In the genomic region with DNA sequence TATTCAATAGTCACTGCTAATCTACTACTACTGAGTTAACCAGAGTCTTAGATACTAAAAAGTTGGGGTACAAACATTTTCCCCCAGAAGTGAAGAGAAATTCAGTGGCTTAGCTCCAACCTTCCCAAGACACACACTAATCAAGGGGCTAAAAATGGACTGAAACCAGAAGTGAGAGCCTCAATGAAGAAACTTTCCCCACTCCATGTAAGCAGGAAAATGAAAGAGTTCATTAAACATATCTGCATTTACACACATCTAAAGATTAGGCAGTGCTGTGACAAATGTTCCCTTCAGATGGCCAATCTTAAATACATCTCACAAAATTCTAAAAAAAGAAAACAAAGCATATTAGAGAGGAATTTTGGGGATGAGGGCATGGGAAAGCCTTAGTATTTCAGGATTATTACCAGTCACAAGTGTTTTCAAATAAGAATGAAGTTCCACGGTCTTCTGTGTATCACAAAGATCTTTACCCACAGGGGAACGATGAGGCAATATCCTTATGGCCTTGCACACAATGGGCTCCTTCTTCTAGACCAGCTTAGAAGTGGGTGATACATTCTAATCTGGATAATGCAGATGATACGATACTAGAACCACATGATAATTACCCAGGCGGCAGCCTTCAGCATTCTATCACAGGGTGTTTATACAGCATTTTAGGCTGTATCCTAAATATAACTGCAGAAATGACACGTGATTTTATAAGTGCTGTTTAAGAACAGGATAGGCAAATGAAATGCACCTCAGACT, we compare ENCODE assay signal across 8 cellular contexts. TPM values are rescaled to one million over a fixed set of nuclear protein-coding genes. Genes with fewer than 3 reads are reported as not detected.
A peak's percentile ranks its signal among the peaks of the same experiment; 100 is the strongest.
DNase-seq lines count a peak whose midpoint lies in the region; ATAC-seq and TF ChIP-seq lines count a peak whose summit lies in the region.

No MANE protein-coding gene starts in this region.

- no peak for TF ChIP-seq EP300 in suprapubic skin (IDR thresholded peaks at IDR 0.05)

- DNase-seq in AML-193 (lab: John Stamatoyannopoulos, UW) (peak; percentile 75 to 78), NB4 (ENCODE audit: low read depth) (peak; percentile 86), suprapubic skin (ENCODE audit: low spot score in 2 of 2) (no peak), AG08395 (ENCODE audit: low spot score) (no peak), NCI-H345 (lab: John Stamatoyannopoulos, UW) (no peak)
- DNase-seq in effector memory CD8-positive, alpha-beta T cell: peak in 2 of 3 experiments; percentile 28 to 30

- H3K9me3 ChIP-seq in suprapubic skin: no peaks in the 10 kb centered on the region

- H3K27ac ChIP-seq in suprapubic skin: peak overlapping the region; percentile 32

- TF ChIP-seq CTCF in NB4 (IDR thresholded peaks at IDR 0.05; ENCODE audit: low read depth, low read length) (no peak), suprapubic skin (IDR thresholded peaks at IDR 0.05) (no peak)

- H3K27ac Mint-ChIP-seq in effector memory CD8-positive, alpha-beta T cell: peak overlapping the region; percentile 75 to 96

- H3K36me3 ChIP-seq in suprapubic skin: no peaks in the 10 kb centered on the region

- TF ChIP-seq POLR2A in NB4 (IDR thresholded peaks at IDR 0.05; ENCODE audit: extremely low read depth, insufficient read length) (no peak), suprapubic skin (IDR thresholded peaks at IDR 0.05) (no peak)

- H3K4me3 Mint-ChIP-seq in effector memory CD8-positive, alpha-beta T cell: peak overlapping the region; percentile 81 to 92

- peaks cover 11% of the 10 kb centered on the region for H3K4me1 ChIP-seq in suprapubic skin

- H3K4me1 Mint-ChIP-seq in effector memory CD8-positive, alpha-beta T cell (ENCODE audit: low read depth in 2 of 2): peaks cover 68 to 88% of the 10 kb centered on the region in 2 donors

- no peaks in the 10 kb centered on the region for H3K27me3 ChIP-seq in suprapubic skin

- H3K9me3 Mint-ChIP-seq in effector memory CD8-positive, alpha-beta T cell: no peaks in the 10 kb centered on the region

- H3K4me3 ChIP-seq in NB4 (ENCODE audit: low read depth, low read length): peak overlapping the region; percentile 41
- H3K4me3 ChIP-seq in suprapubic skin: no peak overlapping the region

- H3K36me3 Mint-ChIP-seq in effector memory CD8-positive, alpha-beta T cell (ENCODE audit: insufficient read depth): peaks cover 35% of the 10 kb centered on the region

- no peaks in the 10 kb centered on the region for H3K27me3 Mint-ChIP-seq in effector memory CD8-positive, alpha-beta T cell

- ATAC-seq in GM19463 (IDR thresholded peaks at IDR 0.05; ENCODE audit: unreplicated experiment): peak; percentile 40
- peak; percentile 83 for ATAC-seq in effector memory CD8-positive, alpha-beta T cell (replicated peaks)
- ATAC-seq in HG02623 (IDR thresholded peaks at IDR 0.05; ENCODE audit: unreplicated experiment): no peak

- WGBS in suprapubic skin: 40% methylated on average over 5 of the region's 5 CpGs

RNA-seq across cellular contexts. Expression of gene ANKRD44, which starts 17.1 kb away (rescaled TPM):
- total RNA-seq in suprapubic skin: 10 to 100 TPM in 3 of 4 donors, 1 to 10 TPM in 1; 6.3 to 34.4 (median 17.8) TPM

Comparison
In these comparisons a context has a peak if more than half of its experiments do, and no peak if none do; other contexts are left out.
1. DNase-seq: peak in AML-193 (2 of 2), NB4 (single experiment) and effector memory CD8-positive, alpha-beta T cell (2 of 3); none in suprapubic skin (0 of 2), AG08395 (single experiment) and NCI-H345 (single experiment).